9 cellular contexts compared by ENCODE assay signal in genomic region chr20:1844723-1845523, GRCh38. TPM values are rescaled to one million over a fixed set of nuclear protein-coding genes. Genes with fewer than 3 reads are reported as not detected.
DNase-seq lines count a peak whose midpoint lies in the region; ATAC-seq and TF ChIP-seq lines count a peak whose summit lies in the region.
"Had no signal": no experiment of that assay in that cellular context is flagged by ENCODE, and none has a peak within 500 bp of the region (broad histone marks: within the 10 kb centered on the region; RNA-seq: fewer than 3 reads in every experiment).

No MANE protein-coding gene starts in this region.

- peak overlapping the region; percentile 77 for H3K27ac Mint-ChIP-seq in activated naive CD4-positive, alpha-beta T cell treated with anti-CD3 and anti-CD28 coated beads for 36 hours
- no peak overlapping the region for H3K27ac Mint-ChIP-seq in activated naive CD4-positive, alpha-beta T cell treated with anti-CD3 and anti-CD28 coated beads, Interleukin-2, amount 10 ng/mL, durations not matched to agents 7 days and 5 days
- peak overlapping the region; percentile 56 for H3K27ac Mint-ChIP-seq in stimulated activated naive B cell treated with anti-CD40 and anti-IgM and Interleukin-4, amounts not matched to agents 10 μg/mL and 1 μg/mL and 100 μg/mL, for 72 hours
- H3K27ac Mint-ChIP-seq in endothelial cell (ENCODE audit: unreplicated experiment), result no peak overlapping the region

- CTCF ChIA-PET in activated naive CD4-positive, alpha-beta T cell treated with anti-CD3 and anti-CD28 coated beads for 36 hours (lab: Charles Lee), result no interaction called here
- CTCF ChIA-PET in activated naive CD4-positive, alpha-beta T cell treated with anti-CD3 and anti-CD28 coated beads, Interleukin-2, amount 10 ng/mL, durations not matched to agents 7 days and 5 days (lab: Charles Lee), result no interaction called here

- H3K27me3 Mint-ChIP-seq in activated naive CD4-positive, alpha-beta T cell treated with anti-CD3 and anti-CD28 coated beads for 36 hours (ENCODE audit: low read depth), result peaks cover 5% of the 10 kb centered on the region
- H3K27me3 Mint-ChIP-seq in activated naive CD4-positive, alpha-beta T cell treated with anti-CD3 and anti-CD28 coated beads, Interleukin-2, amount 10 ng/mL, durations not matched to agents 7 days and 5 days, result peaks cover 8% of the 10 kb centered on the region
- H3K27me3 Mint-ChIP-seq in stimulated activated naive B cell treated with anti-CD40 and anti-IgM and Interleukin-4, amounts not matched to agents 10 μg/mL and 1 μg/mL and 100 μg/mL, for 72 hours, result peaks cover 2 to 9% of the 10 kb centered on the region in 2 donors
- H3K27me3 Mint-ChIP-seq in endothelial cell (ENCODE audit: unreplicated experiment), result peaks cover 14% of the 10 kb centered on the region

- H3K4me1 Mint-ChIP-seq in activated naive CD4-positive, alpha-beta T cell treated with anti-CD3 and anti-CD28 coated beads for 36 hours (ENCODE audit: low read depth), result peaks cover 12% of the 10 kb centered on the region
- peaks cover 7% of the 10 kb centered on the region for H3K4me1 Mint-ChIP-seq in activated naive CD4-positive, alpha-beta T cell treated with anti-CD3 and anti-CD28 coated beads, Interleukin-2, amount 10 ng/mL, durations not matched to agents 7 days and 5 days
- H3K4me1 Mint-ChIP-seq in stimulated activated naive B cell treated with anti-CD40 and anti-IgM and Interleukin-4, amounts not matched to agents 10 μg/mL and 1 μg/mL and 100 μg/mL, for 72 hours, result peaks cover 67 to 81% of the 10 kb centered on the region in 2 donors
- H3K4me1 Mint-ChIP-seq in endothelial cell (ENCODE audit: unreplicated experiment), result peaks cover 21% of the 10 kb centered on the region

- peaks cover 6% of the 10 kb centered on the region for H3K4me1 ChIP-seq in left ventricle myocardium inferior
- H3K4me1 ChIP-seq in SJCRH30, result no peaks in the 10 kb centered on the region
- H3K4me1 ChIP-seq: parathyroid adenoma had no signal

- intact Hi-C loops in activated naive CD4-positive, alpha-beta T cell treated with anti-CD3 and anti-CD28 coated beads for 36 hours (cut with micrococcal nuclease), result loop anchor here (2.0 to 10.0 kb wide), 5 partner anchors 43 to 274 kb away; partner anchors contain the start of gene SIRPB1
- intact Hi-C loops in left ventricle myocardium inferior (cut with micrococcal nuclease), result no loop called here

- H3K36me3 ChIP-seq in left ventricle myocardium inferior (no peaks in the 10 kb centered on the region), SJCRH30 (no peaks in the 10 kb centered on the region)

- H3K4me3 ChIP-seq in left ventricle myocardium inferior, result no peak overlapping the region
- H3K4me3 ChIP-seq in SJCRH30, result no peak overlapping the region

- peaks cover 4% of the 10 kb centered on the region for H3K27me3 ChIP-seq in left ventricle myocardium inferior (ENCODE audit: low read depth)
- H3K27me3 ChIP-seq in SJCRH30, result peaks cover 7% of the 10 kb centered on the region; the same call in 1 of the 2 replicates

- H3K9me3 Mint-ChIP-seq in activated naive CD4-positive, alpha-beta T cell treated with anti-CD3 and anti-CD28 coated beads for 36 hours, result no peaks in the 10 kb centered on the region
- H3K9me3 Mint-ChIP-seq in activated naive CD4-positive, alpha-beta T cell treated with anti-CD3 and anti-CD28 coated beads, Interleukin-2, amount 10 ng/mL, durations not matched to agents 7 days and 5 days, result peaks cover 2% of the 10 kb centered on the region
- H3K9me3 Mint-ChIP-seq in stimulated activated naive B cell treated with anti-CD40 and anti-IgM and Interleukin-4, amounts not matched to agents 10 μg/mL and 1 μg/mL and 100 μg/mL, for 72 hours, result peaks cover 11 to 15% of the 10 kb centered on the region in 2 donors
- H3K9me3 Mint-ChIP-seq in endothelial cell (ENCODE audit: unreplicated experiment), result peaks cover 11% of the 10 kb centered on the region

- peak; percentile 88 for ATAC-seq in HG03025 (IDR thresholded peaks at IDR 0.05; ENCODE audit: low FRiP score, unreplicated experiment)
- ATAC-seq in stimulated activated naive B cell treated with anti-CD40 and anti-IgM and Interleukin-4, amounts not matched to agents 10 μg/mL and 1 μg/mL and 100 μg/mL, for 72 hours (replicated peaks), result peak; percentile 97 to 99

- H3K27ac ChIP-seq in left ventricle myocardium inferior (replicated peaks) (no peak overlapping the region), SJCRH30 (no peak overlapping the region)
- H3K27ac ChIP-seq: parathyroid adenoma had no signal

- no peak overlapping the region for H3K4me3 Mint-ChIP-seq in activated naive CD4-positive, alpha-beta T cell treated with anti-CD3 and anti-CD28 coated beads for 36 hours
- no peak overlapping the region for H3K4me3 Mint-ChIP-seq in activated naive CD4-positive, alpha-beta T cell treated with anti-CD3 and anti-CD28 coated beads, Interleukin-2, amount 10 ng/mL, durations not matched to agents 7 days and 5 days
- H3K4me3 Mint-ChIP-seq in stimulated activated naive B cell treated with anti-CD40 and anti-IgM and Interleukin-4, amounts not matched to agents 10 μg/mL and 1 μg/mL and 100 μg/mL, for 72 hours, result peak overlapping the region; percentile 8 to 48
- H3K4me3 Mint-ChIP-seq in endothelial cell (ENCODE audit: unreplicated experiment), result no peak overlapping the region

- peaks cover 10% of the 10 kb centered on the region for H3K9me3 ChIP-seq in left ventricle myocardium inferior (replicated peaks)
- H3K9me3 ChIP-seq in SJCRH30 (replicated peaks), result no peaks in the 10 kb centered on the region

- TF ChIP-seq CTCF in left ventricle myocardium inferior (IDR thresholded peaks at IDR 0.05; ENCODE audit: borderline replicate concordance), result no peak
- no peak for TF ChIP-seq CTCF in endothelial cell (IDR thresholded peaks at IDR 0.05; ENCODE audit: unreplicated experiment)

- DNase-seq in activated naive CD4-positive, alpha-beta T cell treated with anti-CD3 and anti-CD28 coated beads for 36 hours, result peak; percentile 90
- DNase-seq in activated naive CD4-positive, alpha-beta T cell treated with anti-CD3 and anti-CD28 coated beads, Interleukin-2, amount 10 ng/mL, durations not matched to agents 7 days and 5 days, result no peak
- DNase-seq in SIG-M5 treated with dmso at 0.1 percent for 504 hours (lab: John Stamatoyannopoulos, UW; ENCODE audit: unreplicated experiment) (peak; percentile 98), left ventricle myocardium inferior (peak; percentile 39), endothelial cell (ENCODE audit: low spot score) (no peak), SJCRH30 (no peak)
- DNase-seq in stimulated activated naive B cell treated with anti-CD40 and anti-IgM and Interleukin-4, amounts not matched to agents 10 μg/mL and 1 μg/mL and 100 μg/mL, for 72 hours, result peak; percentile 86

- no peaks in the 10 kb centered on the region for H3K36me3 Mint-ChIP-seq in activated naive CD4-positive, alpha-beta T cell treated with anti-CD3 and anti-CD28 coated beads for 36 hours (ENCODE audit: low read depth)
- no peaks in the 10 kb centered on the region for H3K36me3 Mint-ChIP-seq in activated naive CD4-positive, alpha-beta T cell treated with anti-CD3 and anti-CD28 coated beads, Interleukin-2, amount 10 ng/mL, durations not matched to agents 7 days and 5 days
- peaks cover 16 to 17% of the 10 kb centered on the region in 2 donors for H3K36me3 Mint-ChIP-seq in stimulated activated naive B cell treated with anti-CD40 and anti-IgM and Interleukin-4, amounts not matched to agents 10 μg/mL and 1 μg/mL and 100 μg/mL, for 72 hours
- peaks cover 19% of the 10 kb centered on the region for H3K36me3 Mint-ChIP-seq in endothelial cell (ENCODE audit: low read depth, unreplicated experiment)

RNA-seq across cellular contexts. Expression of gene SIRPA, which starts 50.3 kb away (rescaled TPM):
- total RNA-seq in activated naive CD4-positive, alpha-beta T cell treated with anti-CD3 and anti-CD28 coated beads for 36 hours, result under 1 TPM; 0.10 to 0.12 TPM
- total RNA-seq in left ventricle myocardium inferior (25.5 TPM), endothelial cell (ENCODE audit: unreplicated experiment) (132 TPM)
- 0.93 and 1.4 TPM in 2 replicates for total RNA-seq in SJCRH30 (2014; rRNA removed; shearing (Covaris generic))

Comparison
In these comparisons a context has a peak if more than half of its experiments do, and no peak if none do; other contexts are left out.
1. DNase-seq: peak in activated naive CD4-positive, alpha-beta T cell treated with anti-CD3 and anti-CD28 coated beads for 36 hours (single experiment), SIG-M5 treated with dmso at 0.1 percent for 504 hours (single experiment), left ventricle myocardium inferior (single experiment) and stimulated activated naive B cell treated with anti-CD40 and anti-IgM and Interleukin-4, amounts not matched to agents 10 μg/mL and 1 μg/mL and 100 μg/mL, for 72 hours (single experiment); none in activated naive CD4-positive, alpha-beta T cell treated with anti-CD3 and anti-CD28 coated beads, Interleukin-2, amount 10 ng/mL, durations not matched to agents 7 days and 5 days (single experiment), endothelial cell (single experiment) and SJCRH30 (0 of 2).
2. H3K27ac Mint-ChIP-seq: peak in activated naive CD4-positive, alpha-beta T cell treated with anti-CD3 and anti-CD28 coated beads for 36 hours (single experiment) and stimulated activated naive B cell treated with anti-CD40 and anti-IgM and Interleukin-4, amounts not matched to agents 10 μg/mL and 1 μg/mL and 100 μg/mL, for 72 hours (single experiment); none in activated naive CD4-positive, alpha-beta T cell treated with anti-CD3 and anti-CD28 coated beads, Interleukin-2, amount 10 ng/mL, durations not matched to agents 7 days and 5 days (single experiment) and endothelial cell (single experiment).
3. H3K4me3 Mint-ChIP-seq: peak in stimulated activated naive B cell treated with anti-CD40 and anti-IgM and Interleukin-4, amounts not matched to agents 10 μg/mL and 1 μg/mL and 100 μg/mL, for 72 hours (2 of 2); none in activated naive CD4-positive, alpha-beta T cell treated with anti-CD3 and anti-CD28 coated beads for 36 hours (single experiment), activated naive CD4-positive, alpha-beta T cell treated with anti-CD3 and anti-CD28 coated beads, Interleukin-2, amount 10 ng/mL, durations not matched to agents 7 days and 5 days (single experiment) and endothelial cell (single experiment).
4. RNA of gene SIRPA, which starts 50.3 kb away (total RNA-seq): 132 TPM in endothelial cell (single experiment) and 25.5 TPM in left ventricle myocardium inferior (single experiment); 0.93 to 1.4 TPM in SJCRH30 and 0.10 to 0.12 TPM in activated naive CD4-positive, alpha-beta T cell treated with anti-CD3 and anti-CD28 coated beads for 36 hours; every median in the first group is over 10 times any median in the second.